In genomic region chr18:8802031-8802679, GRCh38 we compare ENCODE assay signal across 1 cellular context.
TF ChIP-seq lines count a peak whose summit lies in the region.

No MANE protein-coding gene starts in this region.

TF ChIP-seq in GM23338, 12 proteins besides CTCF, POLR2A, EP300 and RAD21 (continued from another document):
- TF ChIP-seq ZNF462 (CRISPR knock-in tag; IDR thresholded peaks at IDR 0.05) (no peak), NANOG (IDR thresholded peaks at IDR 0.05; ENCODE audit: borderline replicate concordance) (no peak), ZNF114 (CRISPR knock-in tag; IDR thresholded peaks at IDR 0.05) (no peak), REST (IDR thresholded peaks at IDR 0.05; ENCODE audit: unreplicated experiment) (no peak)
TF ChIP-seq in GM23338: peak in this region for 0.
